Comparison of ENCODE assay signal across 24 cellular contexts in the genomic region with DNA sequence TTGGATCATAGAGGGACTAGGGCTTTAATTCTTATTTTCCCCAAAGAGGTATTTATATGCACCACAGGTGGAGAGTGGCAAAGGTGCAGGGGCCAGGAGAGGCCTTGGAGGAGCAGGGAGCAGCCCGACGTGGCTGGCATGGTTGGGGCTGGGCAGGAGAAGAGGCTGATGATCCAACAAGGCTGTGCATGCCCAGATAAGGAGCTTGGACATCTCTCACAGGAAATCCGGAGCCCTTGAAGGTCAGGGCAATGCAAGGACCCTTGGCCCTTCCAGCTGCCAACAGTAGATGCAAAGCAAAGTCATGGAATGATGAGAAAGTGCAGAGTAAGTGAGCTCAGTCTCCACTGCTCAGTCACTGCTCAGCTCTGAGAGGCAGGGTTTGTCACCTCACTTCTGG. TPM values are rescaled to one million over a fixed set of nuclear protein-coding genes. Genes with fewer than 3 reads are reported as not detected.
DNase-seq lines count a peak whose midpoint lies in the region; ATAC-seq, FAIRE-seq and TF ChIP-seq lines count a peak whose summit lies in the region.
"Had no signal": no experiment of that assay in that cellular context is flagged by ENCODE, and none has a peak within 500 bp of the region (broad histone marks: within the 10 kb centered on the region; RNA-seq: fewer than 3 reads in every experiment).

No MANE protein-coding gene starts in this region.

- H2AFZ ChIP-seq in HepG2 (ENCODE audit: low read length): no peak overlapping the region
- H2AFZ ChIP-seq in H1 (ENCODE audit: low read length): 0 out of 2 replicates have a peak overlapping the region, but pooled peaks have one; percentile 23
- H2AFZ ChIP-seq: GM23338 had no signal

- no peaks in the 10 kb centered on the region for H3K79me1 ChIP-seq in H1 (ENCODE audit: low read depth, low read length)

- H2BK12ac ChIP-seq in H1 (ENCODE audit: low read depth, low read length): peak overlapping the region; percentile 7; the same call in 1 of the 2 replicates

- H4K8ac ChIP-seq in H1 (ENCODE audit: extremely low read depth, insufficient read depth, low read length): no peak overlapping the region

- H3K14ac ChIP-seq in H1 (ENCODE audit: insufficient read length): no peak overlapping the region

- H3K23ac ChIP-seq in H1 (ENCODE audit: insufficient read length): no peak overlapping the region

- CTCF ChIA-PET in HepG2 (lab: Yijun Ruan, JAX; ENCODE audit: low intra/inter-chr PET ratio, low total read pairs) (no interaction called here), H1 (lab: Charles Lee; ENCODE audit: partially characterized antibody) (interaction anchor here (0.8 to 1.2 kb wide), 3 partner anchors 22 to 71 kb away, joined by 3 to 4 read pairs (median 3); no protein-coding TSS in a partner anchor)

- no peaks in the 10 kb centered on the region for H3K79me2 ChIP-seq in HepG2 (ENCODE audit: insufficient read depth, low read length)
- no peaks in the 10 kb centered on the region for H3K79me2 ChIP-seq in H1 (ENCODE audit: control insufficient read depth in 1 of 2, insufficient read depth in 2 of 2, low read length in 2 of 2)

- no TSS peak for BruUV-seq in HepG2 (replicated peaks; lab: Mats Ljungman, UMichigan)

- TF ChIP-seq EP300 in HepG2 (IDR thresholded peaks at IDR 0.05; ENCODE audit: low read depth in 2 of 2, low read length in 2 of 2) (no peak), HepG2 (CRISPR knock-in tag; IDR thresholded peaks at IDR 0.05; ENCODE audit: borderline replicate concordance) (no peak), H1 (IDR thresholded peaks at IDR 0.05; ENCODE audit: borderline replicate concordance in 1 of 2, low read depth in 2 of 2, low read length in 2 of 2) (no peak), upper lobe of left lung (IDR thresholded peaks at IDR 0.05) (peak in 1 of 4 donors; percentile 45)

- intact Hi-C loops in HepG2 (cut with micrococcal nuclease; ENCODE audit: unreplicated experiment) (no loop called here), upper lobe of right lung (cut with DNase I) (no loop called here)

- in situ Hi-C loops in HepG2 (cut with HindIII; ENCODE audit: extremely low pct_ligation_motif_present, low pct_unique_long_range_greater_than_20kb): loop anchor here (25.0 kb wide), 2 partner anchors 347 to 622 kb away; no protein-coding TSS in a partner anchor

- H2BK5ac ChIP-seq in H1 (ENCODE audit: low read depth, low read length): no peak overlapping the region; the same call in 1 of the 2 replicates

- H2BK120ac ChIP-seq in H1 (replicated peaks; ENCODE audit: low read depth, low read length): no peak overlapping the region

- H3K4me2 ChIP-seq in HepG2 (ENCODE audit: low read depth, low read length) (no peak overlapping the region), H1 (ENCODE audit: insufficient read depth in 1 of 2, low read depth in 2 of 2, low read length in 2 of 2) (no peak overlapping the region)
- H3K4me2 ChIP-seq: A549, BLaER1, GM23338 had no signal

- H3K4me3 ChIP-seq in liver (ENCODE audit: low read depth in 1 of 3, low read length in 3 of 3) (no peak overlapping the region), HepG2 (replicated peaks in 1 of 3; ENCODE audit: insufficient read depth in 1 of 3, low read depth in 2 of 3, low read length in 3 of 3) (no peak overlapping the region), H1 (ENCODE audit: extremely low read depth in 1 of 4, insufficient read depth in 2 of 4, low read depth in 3 of 4, low read length in 4 of 4) (no peak overlapping the region), upper lobe of right lung (no peak overlapping the region), upper lobe of left lung (no peak overlapping the region)
- H3K4me3 ChIP-seq: A549, BLaER1, GM12878, GM23338, HAP-1 had no signal

- no peak overlapping the region for H4K5ac ChIP-seq in H1 (ENCODE audit: insufficient read length, low read depth, low read length)

- POLR2A ChIA-PET in HepG2 (lab: Yijun Ruan, JAX) (no interaction called here), H1 (lab: Charles Lee; ENCODE audit: partially characterized antibody) (interaction anchor here (0.9 to 1.7 kb wide), 2 partner anchors 41 to 102 kb away, joined by 3 to 6 read pairs; no protein-coding TSS in a partner anchor)

- H3K27ac ChIP-seq in liver (ENCODE audit: low read depth in 1 of 2, low read length in 2 of 2): no peak overlapping the region
- H3K27ac ChIP-seq in HepG2 (ENCODE audit: extremely low read length, insufficient read depth, low read length): no peak overlapping the region
- no peak overlapping the region for H3K27ac ChIP-seq in H1 (ENCODE audit: low read depth, low read length)
- H3K27ac ChIP-seq in upper lobe of right lung: no peak overlapping the region
- no peak overlapping the region for H3K27ac ChIP-seq in upper lobe of left lung
- H3K27ac ChIP-seq: A549, BLaER1, C4-2B had no signal

- H3K4ac ChIP-seq in H1 (replicated peaks; ENCODE audit: insufficient read length, low read depth, low read length): no peak overlapping the region

- peaks cover 0 to 18% (median 5%) of the 10 kb centered on the region in 4 donors for H3K4me1 ChIP-seq in liver (ENCODE audit: control insufficient read depth in 4 of 4, insufficient read depth in 4 of 4, low read length in 3 of 4)
- no peaks in the 10 kb centered on the region for H3K4me1 ChIP-seq in HepG2 (ENCODE audit: insufficient read depth, low read length)
- H3K4me1 ChIP-seq in H1 (replicated peaks in 1 of 4; ENCODE audit: control insufficient read depth in 3 of 4, insufficient read depth in 4 of 4, low read length in 3 of 4): peaks cover 5 to 12% (median 10%) of the 10 kb centered on the region in 4 experiments
- H3K4me1 ChIP-seq in upper lobe of right lung: peaks cover 6% of the 10 kb centered on the region
- peaks cover 0 to 15% (median 6%) of the 10 kb centered on the region in 4 donors for H3K4me1 ChIP-seq in upper lobe of left lung
- H3K4me1 ChIP-seq: A549, Caco-2, HAP-1 had no signal

- WGBS in liver: 83% methylated on average over 3 of the region's 3 CpGs
- WGBS in HepG2 (ENCODE audit: low lambda C conversion rate): 18% methylated on average over 3 of the region's 3 CpGs
- whole genome bisulfite sequencing in H1 (ENCODE audit: extremely low coverage in 1 of 2, insufficient coverage in 1 of 2, insufficient read length in 1 of 2, insufficient replicate concordance in 2 of 2, low coverage in 1 of 2, low lambda C conversion rate in 2 of 2, missing lambda C conversion rate in 1 of 2), 2 experiments: 86% methylated on average over 3 of the region's 3 CpGs; no CpG with 5 or more reads in 1 of the 2 experiments
- WGBS in upper lobe of left lung, 2 donors: 72 to 79% methylated on average over 3 of the region's 3 CpGs

- H3K18ac ChIP-seq in H1 (ENCODE audit: extremely low read depth, low read length): no peak overlapping the region

- H3K23me2 ChIP-seq in H1 (ENCODE audit: low read depth, low read length): no peaks in the 10 kb centered on the region

- no peak overlapping the region for H2AK5ac ChIP-seq in H1 (ENCODE audit: low read depth, low read length)

- no peak for FAIRE-seq in HepG2 (lab: Jason Lieb, UNC)
- FAIRE-seq in H1 (lab: Jason Lieb, UNC): no peak
- FAIRE-seq: A549, GM12878, GM18507, H54 had no signal

- TF ChIP-seq CTCF in liver (IDR thresholded peaks at IDR 0.05; ENCODE audit: low read depth, low read length, missing input control) (no peak), HepG2 (CRISPR knock-in tag; IDR thresholded peaks at IDR 0.05) (no peak), H1 (IDR thresholded peaks at IDR 0.05; ENCODE audit: control extremely low read depth in 1 of 3, insufficient read depth in 1 of 3, low read depth in 1 of 3, low read length in 3 of 3) (no peak), omental fat pad (IDR thresholded peaks at IDR 0.05) (no peak), upper lobe of right lung (IDR thresholded peaks at IDR 0.05) (no peak), upper lobe of left lung (IDR thresholded peaks at IDR 0.05) (no peak)

- H3K9me3 ChIP-seq in liver (ENCODE audit: control insufficient read depth in 4 of 4, low read length in 3 of 4) (no peaks in the 10 kb centered on the region), HepG2 (ENCODE audit: low read length) (no peaks in the 10 kb centered on the region), H1 (ENCODE audit: insufficient read depth in 2 of 2, low read depth in 1 of 2, low read length in 1 of 2) (no peaks in the 10 kb centered on the region), upper lobe of right lung (no peaks in the 10 kb centered on the region), upper lobe of left lung (no peaks in the 10 kb centered on the region)
- H3K9me3 ChIP-seq: A549, BLaER1, Caco-2, HAP-1 had no signal

- no peak overlapping the region for H3K56ac ChIP-seq in H1 (replicated peaks; ENCODE audit: insufficient read length, low read depth, low read length)

- TF ChIP-seq RAD21 in liver (IDR thresholded peaks at IDR 0.05) (no peak), HepG2 (CRISPR knock-in tag; IDR thresholded peaks at IDR 0.05) (no peak), H1 (IDR thresholded peaks at IDR 0.05 in 1 of 2, conservative IDR thresholded peaks at IDR 0.05 in 1 of 2; ENCODE audit: low read depth in 2 of 2, low read length in 2 of 2) (no peak)

- no peaks in the 10 kb centered on the region for H3K36me3 ChIP-seq in liver (ENCODE audit: control insufficient read depth in 4 of 4, insufficient read depth in 3 of 4, low read depth in 1 of 4, low read length in 3 of 4)
- H3K36me3 ChIP-seq in HepG2 (replicated peaks in 1 of 2; ENCODE audit: control insufficient read depth in 1 of 2, insufficient read depth in 2 of 2, low read length in 2 of 2): no peaks in the 10 kb centered on the region
- no peaks in the 10 kb centered on the region for H3K36me3 ChIP-seq in H1 (ENCODE audit: control insufficient read depth in 2 of 4, insufficient read depth in 4 of 4, low read length in 3 of 4)
- no peaks in the 10 kb centered on the region for H3K36me3 ChIP-seq in upper lobe of right lung
- no peaks in the 10 kb centered on the region for H3K36me3 ChIP-seq in upper lobe of left lung
- H3K36me3 ChIP-seq: BLaER1, HAP-1 had no signal

- no peak for TF ChIP-seq POLR2A in HepG2 (IDR thresholded peaks at IDR 0.05; ENCODE audit: insufficient read depth in 1 of 2, low read depth in 2 of 2, low read length in 2 of 2)
- no peak for TF ChIP-seq POLR2A in H1 (IDR thresholded peaks at IDR 0.05; ENCODE audit: control extremely low read depth in 1 of 2, low read depth in 2 of 2, low read length in 2 of 2)
- TF ChIP-seq POLR2A in upper lobe of left lung (IDR thresholded peaks at IDR 0.05): no peak

- H3K27me3 ChIP-seq in liver (ENCODE audit: control insufficient read depth in 4 of 4, insufficient read depth in 4 of 4, low read length in 3 of 4) (no peaks in the 10 kb centered on the region), HepG2 (ENCODE audit: control insufficient read depth in 1 of 2, insufficient read depth in 2 of 2, low read length in 2 of 2) (peaks cover 2 to 20% of the 10 kb centered on the region in 2 experiments), H1 (replicated peaks in 1 of 4; ENCODE audit: control insufficient read depth in 3 of 4, extremely low read depth in 1 of 4, insufficient read depth in 3 of 4, low read length in 3 of 4) (no peaks in the 10 kb centered on the region), upper lobe of right lung (no peaks in the 10 kb centered on the region), upper lobe of left lung (no peaks in the 10 kb centered on the region)
- H3K27me3 ChIP-seq: BLaER1 had no signal

- no peak for ATAC-seq in HepG2
- peak; percentile 16 for ATAC-seq in omental fat pad (ENCODE audit: low FRiP score)
- peak; percentile 47 for ATAC-seq in upper lobe of right lung
- no peak for ATAC-seq in upper lobe of left lung (ENCODE audit: low FRiP score in 2 of 2)
- no peak for ATAC-seq in HG02938 (IDR thresholded peaks at IDR 0.05; ENCODE audit: unreplicated experiment)
- ATAC-seq: A549; CD8-positive, alpha-beta T cell; GM12878 had no signal

- no peak overlapping the region for H2BK15ac ChIP-seq in H1 (ENCODE audit: low read length)

- H4K91ac ChIP-seq in H1 (replicated peaks; ENCODE audit: insufficient read length, low read length): peak overlapping the region; percentile 49

- peak overlapping the region; percentile 81; the same call in 1 of the 2 replicates for H2BK20ac ChIP-seq in H1 (ENCODE audit: low read length)

- no peaks in the 10 kb centered on the region for H4K20me1 ChIP-seq in HepG2 (ENCODE audit: insufficient read depth, low read length)
- H4K20me1 ChIP-seq in H1 (replicated peaks in 1 of 2; ENCODE audit: control insufficient read depth in 1 of 2, insufficient read depth in 2 of 2, low read length in 2 of 2): no peaks in the 10 kb centered on the region
- H4K20me1 ChIP-seq: BLaER1 had no signal

- H3K9ac ChIP-seq in liver (ENCODE audit: low read depth in 1 of 2, low read length in 2 of 2) (no peak overlapping the region), HepG2 (ENCODE audit: insufficient read depth, low read depth, low read length) (no peak overlapping the region), H1 (replicated peaks in 1 of 4; ENCODE audit: extremely low read depth in 1 of 4, low read depth in 3 of 4, low read length in 3 of 4) (no peak overlapping the region)
- H3K9ac ChIP-seq: BLaER1 had no signal

- DNase-seq in HepG2 (ENCODE audit: low spot score) (no peak), H1 (ENCODE audit: low read depth in 1 of 2, low spot score in 2 of 2) (no peak), omental fat pad (ENCODE audit: low spot score) (no peak), upper lobe of right lung (no peak), upper lobe of left lung (no peak), AG08395 (ENCODE audit: low spot score) (no peak)
- DNase-seq: 8988T; Caco-2; CD4-positive, CD25-positive, alpha-beta regulatory T cell; CD8-positive, alpha-beta T cell; DMS79; EL; GDM1; HFFc6 had no signal

RNA-seq across cellular contexts. Expression of a gene that starts 39.9 kb away (rescaled TPM):
- total RNA-seq in liver: 10 to 100 TPM in 1 of 2 donors, 1 to 10 TPM in 1; 9.6 to 12.6 TPM
- polyA plus RNA-seq in liver: 1 to 10 TPM; 7.5 to 8.1 TPM
- total RNA-seq in HepG2 (2016; rRNA removed; fragmentation: Illumina TruSeq; extraction: Trizol): 16.6 and 21.8 TPM in 2 replicates
- 21.9 and 28.4 TPM in 2 replicates for total RNA-seq in HepG2 (2016; cell fraction: cytosol; rRNA removed; fragmentation: Illumina TruSeq; extraction: Trizol; ENCODE audit: low read depth)
- 17.2 TPM in 2 replicates for total RNA-seq in HepG2 (2016; cell fraction: insoluble cytoplasmic fraction; rRNA removed; fragmentation: Illumina TruSeq; extraction: Trizol)
- total RNA-seq in HepG2 (2016; cell fraction: membrane; rRNA removed; fragmentation: Illumina TruSeq; extraction: Trizol): 17.8 and 18.2 TPM in 2 replicates
- total RNA-seq in HepG2 (2016; cell fraction: nucleus; rRNA removed; fragmentation: Illumina TruSeq; extraction: Trizol): 13.1 and 16.9 TPM in 2 replicates
- 13.4 and 14.1 TPM in 2 replicates for polyA plus RNA-seq in HepG2 (2011; rRNA removed)
- 8.8 and 9.0 TPM in 2 replicates for polyA plus RNA-seq in HepG2 (2011; cell fraction: cytosol; rRNA removed)
- 20.2 and 21.9 TPM in 2 replicates for polyA plus RNA-seq in HepG2 (2011; cell fraction: nucleus; rRNA removed)
- polyA plus RNA-seq in HepG2 (2012): 10.3 and 16.7 TPM in 2 replicates
- 4.9 and 5.9 TPM in 2 replicates for polyA plus RNA-seq in HepG2 (2016; cell fraction: cytosol; fragmentation: Illumina TruSeq; extraction: Trizol; ENCODE audit: low read depth)
- 19.7 and 19.8 TPM in 2 replicates for polyA plus RNA-seq in HepG2 (2016; cell fraction: insoluble cytoplasmic fraction; fragmentation: Illumina TruSeq; extraction: Trizol; ENCODE audit: low read depth)
- 8.4 and 10.3 TPM in 2 replicates for polyA plus RNA-seq in HepG2 (2016; cell fraction: membrane; fragmentation: Illumina TruSeq; extraction: Trizol; ENCODE audit: low read depth)
- polyA plus RNA-seq in HepG2 (2016; cell fraction: nucleus; fragmentation: Illumina TruSeq; extraction: Trizol; ENCODE audit: insufficient read depth, low read depth): 27.2 and 27.6 TPM in 2 replicates
- 5.4 and 6.8 TPM in 2 replicates for polyA minus RNA-seq in HepG2 (2011; rRNA and poly(A)+ RNA removed; ENCODE audit: low replicate concordance)
- polyA minus RNA-seq in HepG2 (2011; cell fraction: cytosol; rRNA and poly(A)+ RNA removed): 6.1 and 6.7 TPM in 2 replicates
- 16.8 and 17.6 TPM in 2 replicates for polyA minus RNA-seq in HepG2 (2011; cell fraction: nucleus; rRNA and poly(A)+ RNA removed)
- total RNA-seq in H1 (2021; fragmentation: NEBNext Ultra II Directional; extraction: Animal tissue kit (Norgen Biotek cat#: 25700)): 13.0 and 14.7 TPM in 2 replicates
- polyA plus RNA-seq in H1 (2011; rRNA removed): 7.4 and 8.0 TPM in 2 replicates
- 11.8 TPM for polyA plus RNA-seq in H1 (2011; cell fraction: cytosol; rRNA removed)
- polyA plus RNA-seq in H1 (2011; cell fraction: nucleus; rRNA removed): 13.3 TPM
- 8.4 to 11.7 TPM (median 9.4 TPM) in 4 replicates for polyA plus RNA-seq in H1 (2012, experiment 1 of 2)
- 3.6 TPM for polyA plus RNA-seq in H1 (2012, experiment 2 of 2)
- 11.2 TPM for polyA plus RNA-seq in H1 (2013, experiment 1 of 2)
- polyA plus RNA-seq in H1 (2013, experiment 2 of 2): 10.3 TPM
- polyA minus RNA-seq in H1 (2011; rRNA and poly(A)+ RNA removed): 6.7 and 8.9 TPM in 2 replicates
- polyA minus RNA-seq in H1 (2011; cell fraction: cytosol; rRNA and poly(A)+ RNA removed): 7.4 TPM
- 9.8 TPM for polyA minus RNA-seq in H1 (2011; cell fraction: nucleus; rRNA and poly(A)+ RNA removed)
- total RNA-seq in omental fat pad: 10 to 100 TPM in 2 of 4 donors, 1 to 10 TPM in 2; 6.0 to 16.9 (median 9.7) TPM
- total RNA-seq in upper lobe of right lung: 11.0 TPM
- 10 to 100 TPM in 3 of 6 donors, 1 to 10 TPM in 3; 7.0 to 19.9 (median 11.0) TPM for total RNA-seq in upper lobe of left lung

RNA-seq across cellular contexts. Expression of a gene that starts 47.1 kb away (rescaled TPM):
- total RNA-seq in liver (10 to 100 TPM in 1 of 2 donors, 1 to 10 TPM in 1; 7.4 to 16.8 TPM), HepG2 (2016; rRNA removed; fragmentation: Illumina TruSeq; extraction: Trizol) (6.4 TPM in 2 replicates), omental fat pad (10 to 100 TPM; 12.2 to 78.2 (median 45.7) TPM), upper lobe of right lung (33.7 TPM), upper lobe of left lung (10 to 100 TPM; 22.8 to 37.7 (median 25.8) TPM)
- polyA plus RNA-seq in liver (1 to 10 TPM; 2.6 TPM), HepG2 (2011; rRNA removed) (1.8 and 1.9 TPM in 2 replicates), H1 (2011; rRNA removed) (2.5 and 3.4 TPM in 2 replicates)
- 1.1 TPM in 2 replicates for total RNA-seq in HepG2 (2016; cell fraction: cytosol; rRNA removed; fragmentation: Illumina TruSeq; extraction: Trizol; ENCODE audit: low read depth)
- total RNA-seq in HepG2 (2016; cell fraction: insoluble cytoplasmic fraction; rRNA removed; fragmentation: Illumina TruSeq; extraction: Trizol): 5.1 and 7.1 TPM in 2 replicates
- total RNA-seq in HepG2 (2016; cell fraction: membrane; rRNA removed; fragmentation: Illumina TruSeq; extraction: Trizol): 3.3 and 3.7 TPM in 2 replicates
- total RNA-seq in HepG2 (2016; cell fraction: nucleus; rRNA removed; fragmentation: Illumina TruSeq; extraction: Trizol): 11.3 and 14.8 TPM in 2 replicates
- 1.1 and 1.2 TPM in 2 replicates for polyA plus RNA-seq in HepG2 (2011; cell fraction: cytosol; rRNA removed)
- polyA plus RNA-seq in HepG2 (2011; cell fraction: nucleus; rRNA removed): 3.9 TPM in 2 replicates
- polyA plus RNA-seq in HepG2 (2012): 0.56 and 0.64 TPM in 2 replicates
- 0.99 and 1.2 TPM in 2 replicates for polyA plus RNA-seq in HepG2 (2016; cell fraction: cytosol; fragmentation: Illumina TruSeq; extraction: Trizol; ENCODE audit: low read depth)
- polyA plus RNA-seq in HepG2 (2016; cell fraction: insoluble cytoplasmic fraction; fragmentation: Illumina TruSeq; extraction: Trizol; ENCODE audit: low read depth): 2.9 and 3.7 TPM in 2 replicates
- 2.2 and 2.5 TPM in 2 replicates for polyA plus RNA-seq in HepG2 (2016; cell fraction: membrane; fragmentation: Illumina TruSeq; extraction: Trizol; ENCODE audit: low read depth)
- polyA plus RNA-seq in HepG2 (2016; cell fraction: nucleus; fragmentation: Illumina TruSeq; extraction: Trizol; ENCODE audit: insufficient read depth, low read depth): 8.2 and 9.4 TPM in 2 replicates
- polyA minus RNA-seq in HepG2 (2011; rRNA and poly(A)+ RNA removed; ENCODE audit: low replicate concordance): 10.2 and 14.8 TPM in 2 replicates
- 1.8 and 2.1 TPM in 2 replicates for polyA minus RNA-seq in HepG2 (2011; cell fraction: cytosol; rRNA and poly(A)+ RNA removed)
- polyA minus RNA-seq in HepG2 (2011; cell fraction: nucleus; rRNA and poly(A)+ RNA removed): 6.7 and 7.7 TPM in 2 replicates
- total RNA-seq in H1 (2021; fragmentation: NEBNext Ultra II Directional; extraction: Animal tissue kit (Norgen Biotek cat#: 25700)): 8.5 and 8.8 TPM in 2 replicates
- polyA plus RNA-seq in H1 (2011; cell fraction: cytosol; rRNA removed): 2.8 TPM
- 4.1 TPM for polyA plus RNA-seq in H1 (2011; cell fraction: nucleus; rRNA removed)
- 2.5 to 3.4 TPM (median 3.1 TPM) in 4 replicates for polyA plus RNA-seq in H1 (2012, experiment 1 of 2)
- polyA plus RNA-seq in H1 (2012, experiment 2 of 2): 0.63 TPM
- 3.5 TPM for polyA plus RNA-seq in H1 (2013, experiment 1 of 2)
- 3.6 TPM for polyA plus RNA-seq in H1 (2013, experiment 2 of 2)
- polyA minus RNA-seq in H1 (2011; rRNA and poly(A)+ RNA removed): 8.5 and 10.8 TPM in 2 replicates
- polyA minus RNA-seq in H1 (2011; cell fraction: cytosol; rRNA and poly(A)+ RNA removed): 7.9 TPM
- polyA minus RNA-seq in H1 (2011; cell fraction: nucleus; rRNA and poly(A)+ RNA removed): 14.4 TPM

Comparison
In these comparisons a context has a peak if more than half of its experiments do, and no peak if none do; other contexts are left out.
1. ATAC-seq: peak in omental fat pad (single experiment) and upper lobe of right lung (single experiment); none in HepG2 (single experiment), upper lobe of left lung (0 of 2) and HG02938 (single experiment).